ENCODE assay signal across 7 cellular contexts in genomic region chr21:46681593-46681992, GRCh38. TPM values are rescaled to one million over a fixed set of nuclear protein-coding genes. Genes with fewer than 3 reads are reported as not detected.
DNase-seq lines count a peak whose midpoint lies in the region; TF ChIP-seq lines count a peak whose summit lies in the region.
"Not testable (repeated sequence)": the region's sequence is repeated elsewhere in the genome, so short reads cannot be mapped to it uniquely, and the experiment has no call there.

No MANE protein-coding gene starts in this region.

- WGBS in mammary epithelial cell (ENCODE audit: low coverage, missing lambda C conversion rate): 12% methylated on average over 4 of the region's 5 CpGs
- WGBS in mesenchymal stem cell: 85% methylated on average over 5 of the region's 5 CpGs
- 47% methylated on average over 5 of the region's 5 CpGs for WGBS in smooth muscle cell (ENCODE audit: low lambda C conversion rate)

- H3K4ac ChIP-seq in mesenchymal stem cell (ENCODE audit: low read depth in 1 of 2, low read length in 2 of 2): not testable (repeated sequence)

- not testable (repeated sequence) for H4K91ac ChIP-seq in mesenchymal stem cell (ENCODE audit: low read length)

- H3K27ac ChIP-seq in mammary epithelial cell (ENCODE audit: insufficient read depth, low read depth, low read length); mesenchymal stem cell (ENCODE audit: low read length, poor library complexity, severe bottlenecking): not testable (repeated sequence)
- H3K27ac ChIP-seq in smooth muscle cell (ENCODE audit: low read depth): peak overlapping the region; percentile 7

- H3K79me1 ChIP-seq in mesenchymal stem cell (replicated peaks; ENCODE audit: low read length, poor library complexity, severe bottlenecking): not testable (repeated sequence)

- dilution Hi-C loops in mammary epithelial cell (cut with HindIII; ENCODE audit: low sequenced_read_pairs): not testable (repeated sequence)

- H2BK15ac ChIP-seq in mesenchymal stem cell (ENCODE audit: low read depth, poor library complexity, severe bottlenecking): not testable (repeated sequence)

- DNase-seq in GM04504 (ENCODE audit: low read depth): peak; percentile 23
- peak; percentile 20 for DNase-seq in M059J (ENCODE audit: low read depth)
- peak; percentile 42 for DNase-seq in adipocyte (ENCODE audit: low read depth)
- peak; percentile 80 for DNase-seq in mammary epithelial cell
- DNase-seq in fibroblast of mammary gland (ENCODE audit: low read depth): peak; percentile 74
- peak; percentile 32 for DNase-seq in mesenchymal stem cell
- not testable (repeated sequence) for DNase-seq in smooth muscle cell (lab: John Stamatoyannopoulos, UW; ENCODE audit: unreplicated experiment)

- not testable (repeated sequence) for H3K14ac ChIP-seq in mesenchymal stem cell (ENCODE audit: low read length in 2 of 2)

- H3K23ac ChIP-seq in mesenchymal stem cell (ENCODE audit: low read length in 2 of 2): not testable (repeated sequence)

- H3K79me2 ChIP-seq in mammary epithelial cell (ENCODE audit: insufficient read depth, low read length); smooth muscle cell (ENCODE audit: low read depth): not testable (repeated sequence)

- CTCF ChIA-PET in mammary epithelial cell (lab: Charles Lee; ENCODE audit: low non-redundant PET): not testable (repeated sequence)

- not testable (repeated sequence) for H3K9ac ChIP-seq in adipocyte (ENCODE audit: low read length); mammary epithelial cell (ENCODE audit: insufficient read depth, low read length); mesenchymal stem cell (ENCODE audit: low read length); smooth muscle cell (ENCODE audit: low read depth)

- TF ChIP-seq CTCF in mammary epithelial cell (conservative IDR thresholded peaks at IDR 0.05 in 1 of 2, IDR thresholded peaks at IDR 0.05 in 1 of 2; ENCODE audit: extremely low read depth in 1 of 2, insufficient read depth in 1 of 2, low read depth in 1 of 2, low read length in 2 of 2); fibroblast of mammary gland (conservative IDR thresholded peaks at IDR 0.05; ENCODE audit: control insufficient read depth, insufficient read depth, low read depth, low read length); smooth muscle cell (IDR thresholded peaks at IDR 0.05; ENCODE audit: borderline replicate concordance, insufficient read depth, poor library complexity, severe bottlenecking): not testable (repeated sequence)

- not testable (repeated sequence) for H2BK5ac ChIP-seq in mesenchymal stem cell (ENCODE audit: low read depth, low read length, poor library complexity, severe bottlenecking)

- BruUV-seq in mammary epithelial cell (replicated peaks; lab: Mats Ljungman, UMichigan): not testable (repeated sequence)

- not testable (repeated sequence) for H2AFZ ChIP-seq in mammary epithelial cell (ENCODE audit: low read depth, low read length); mesenchymal stem cell (ENCODE audit: low read depth, low read length); smooth muscle cell (ENCODE audit: low read depth)

- not testable (repeated sequence) for H4K8ac ChIP-seq in mesenchymal stem cell (ENCODE audit: low read length)

- H3F3A ChIP-seq in smooth muscle cell (ENCODE audit: low read depth): not testable (repeated sequence)

- not testable (repeated sequence) for H3K4me3 ChIP-seq in adipocyte (ENCODE audit: low read length); mammary epithelial cell (replicated peaks in 1 of 3; ENCODE audit: insufficient read depth in 1 of 3, low read depth in 2 of 3, low read length in 3 of 3); fibroblast of mammary gland (ENCODE audit: control insufficient read depth, low read depth, low read length); mesenchymal stem cell (ENCODE audit: insufficient read depth in 1 of 2, low read depth in 1 of 2, low read length in 2 of 2); smooth muscle cell

- not testable (repeated sequence) for H4K20me1 ChIP-seq in mammary epithelial cell (ENCODE audit: insufficient read depth, low read length); smooth muscle cell (ENCODE audit: low read depth)

- H3K4me1 ChIP-seq in adipocyte (ENCODE audit: control insufficient read depth, insufficient read depth, low read length); mammary epithelial cell (ENCODE audit: insufficient read depth, low read length); mesenchymal stem cell (ENCODE audit: control insufficient read depth, insufficient read depth, low read depth, low read length); smooth muscle cell (ENCODE audit: low read depth): not testable (repeated sequence)

- not testable (repeated sequence) for H3K18ac ChIP-seq in mesenchymal stem cell (ENCODE audit: low read depth in 1 of 2, low read length in 2 of 2)

- H2BK12ac ChIP-seq in mesenchymal stem cell (ENCODE audit: low read length in 2 of 2): not testable (repeated sequence)

- not testable (repeated sequence) for H3K9me3 ChIP-seq in adipocyte (ENCODE audit: control insufficient read depth, low read length); mammary epithelial cell (replicated peaks; ENCODE audit: insufficient read depth, low read length); mesenchymal stem cell (ENCODE audit: control insufficient read depth, low read length); smooth muscle cell (replicated peaks; ENCODE audit: low read depth)

- not testable (repeated sequence) for H3K4me2 ChIP-seq in mammary epithelial cell (ENCODE audit: insufficient read depth, low read depth, low read length); mesenchymal stem cell (ENCODE audit: low read length, poor library complexity, severe bottlenecking); smooth muscle cell

- H2AK5ac ChIP-seq in mesenchymal stem cell (ENCODE audit: low read length, severe bottlenecking): not testable (repeated sequence)

- in situ Hi-C loops in mammary epithelial cell (cut with MboI; ENCODE audit: low sequenced_read_pairs in 2 of 2): not testable (repeated sequence)

- not testable (repeated sequence) for H3K36me3 ChIP-seq in adipocyte (ENCODE audit: control insufficient read depth, insufficient read depth, low read length, severe bottlenecking); mammary epithelial cell (ENCODE audit: insufficient read depth, low read length); mesenchymal stem cell (ENCODE audit: control insufficient read depth in 1 of 2, insufficient read depth in 2 of 2, low read depth in 1 of 2, low read length in 2 of 2); smooth muscle cell (ENCODE audit: low read depth)

- H2BK120ac ChIP-seq in mesenchymal stem cell (ENCODE audit: low read depth, low read length): not testable (repeated sequence)

- not testable (repeated sequence) for H3K27me3 ChIP-seq in adipocyte (replicated peaks; ENCODE audit: control insufficient read depth, insufficient read depth, low read length); mammary epithelial cell (ENCODE audit: insufficient read depth, low read length); smooth muscle cell (ENCODE audit: low read depth)
- peaks cover 7 to 12% of the 10 kb centered on the region in 2 experiments for H3K27me3 ChIP-seq in mesenchymal stem cell (ENCODE audit: control insufficient read depth in 1 of 2, insufficient read depth in 1 of 2, low read length in 2 of 2)

- intact Hi-C loops in mammary epithelial cell (cut with micrococcal nuclease): not testable (repeated sequence)

RNA-seq across cellular contexts. Expression of gene PRMT2, which starts 46.1 kb away (rescaled TPM):
- total RNA-seq in M059J (2014; rRNA removed; shearing (Covaris generic)): 75.0 and 117 TPM in 2 replicates
- total RNA-seq in mammary epithelial cell (100 to 1,000 TPM in 1 of 2 donors, 10 to 100 TPM in 1; 83.8 to 108 TPM), smooth muscle cell (51.4 and 61.9 TPM in 2 replicates)
- polyA plus RNA-seq in mammary epithelial cell (116 TPM), smooth muscle cell (95.7 and 97.9 TPM in 2 replicates)
- 42.8 TPM for polyA minus RNA-seq in mammary epithelial cell
- polyA plus RNA-seq in mesenchymal stem cell (2013, experiment 1 of 2): 52.5 TPM
- polyA plus RNA-seq in mesenchymal stem cell (2013, experiment 2 of 2): 50.4 TPM
